In the genomic region with DNA sequence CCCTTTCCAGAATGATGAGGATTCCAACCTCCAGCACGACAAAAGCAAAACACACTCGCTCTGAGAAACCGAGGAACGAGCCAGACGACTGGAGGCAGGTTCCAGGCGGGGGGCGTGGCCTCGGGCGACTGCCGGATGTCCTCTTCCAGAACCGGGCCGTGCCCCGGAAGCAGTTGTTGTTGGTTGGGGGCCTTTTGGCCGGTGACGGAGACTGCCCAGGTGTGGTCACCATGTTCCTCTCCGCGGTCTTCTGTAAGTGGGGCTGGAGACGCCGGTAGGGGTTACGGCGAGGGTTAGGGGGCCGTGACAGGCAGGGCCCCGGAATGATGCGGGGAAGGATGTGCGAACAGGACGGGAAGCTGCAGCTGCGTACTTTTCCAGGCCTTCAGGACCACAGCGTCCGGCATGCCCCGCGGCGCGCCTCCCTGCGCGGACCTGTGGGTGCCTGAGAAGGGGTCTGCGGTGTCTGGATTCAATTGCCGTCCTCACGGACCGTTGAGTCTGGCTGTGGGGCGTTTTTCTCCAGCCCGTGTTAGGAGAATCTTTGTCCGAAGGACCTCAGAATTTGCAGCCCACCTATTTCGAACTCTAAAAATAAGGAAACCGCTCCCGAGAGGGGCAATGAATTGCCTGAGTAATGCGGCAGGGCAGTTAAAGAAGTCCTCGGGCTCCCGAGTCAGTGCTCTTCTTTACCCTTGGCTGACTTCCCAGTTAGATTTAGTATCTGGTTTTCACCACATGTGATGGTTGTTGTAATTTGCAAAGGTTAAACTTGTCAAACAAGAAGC, we compare ENCODE assay signal across 1 cellular context.
TF ChIP-seq lines count a peak whose summit lies in the region.

Gene MRPL33 (plus strand): TSS at position 172 of the 788 bp plus-strand sequence. CDS start 59 bp downstream, at position 231.

TF ChIP-seq in H1, 55 proteins besides CTCF, POLR2A, EP300 and RAD21 (continued from another document):
- TF ChIP-seq HDAC2 (IDR thresholded peaks at IDR 0.05; ENCODE audit: borderline replicate concordance in 1 of 2, low read depth in 2 of 2, low read length in 2 of 2) (peak in 1 of 2 experiments; percentile 83; a peak in 1 of 4 replicates), E2F6 (IDR thresholded peaks at IDR 0.05) (0 out of 2 replicates have a peak, but pooled peaks have one; percentile 20), ASH2L (IDR thresholded peaks at IDR 0.05; ENCODE audit: low read length) (peak; percentile 98), GTF2F1 (IDR thresholded peaks at IDR 0.05; ENCODE audit: borderline replicate concordance, low read depth, low read length) (0 out of 2 replicates have a peak, but pooled peaks have one; percentile 58), CREB1 (IDR thresholded peaks at IDR 0.05) (peak; percentile 69; the same call in 1 of the 2 replicates), TAF1 (IDR thresholded peaks at IDR 0.05; ENCODE audit: low read depth, low read length) (peak; percentile 79; the same call in 1 of the 2 replicates), KDM5A (IDR thresholded peaks at IDR 0.05; ENCODE audit: low read length) (peak; percentile 26; the same call in 1 of the 2 replicates), KDM4A (IDR thresholded peaks at IDR 0.05; ENCODE audit: low read depth, low read length, severe bottlenecking) (peak; percentile 93), SIN3A (conservative IDR thresholded peaks at IDR 0.05 in 1 of 2, IDR thresholded peaks at IDR 0.05 in 1 of 2; ENCODE audit: low read depth in 1 of 2, low read length in 2 of 2) (peak; percentile 59 to 82; a peak in 2 of 4 replicates), RBBP5 (IDR thresholded peaks at IDR 0.05; ENCODE audit: borderline replicate concordance, low read depth, low read length) (peak; percentile 85; the same call in 1 of the 2 replicates), POU5F1 (IDR thresholded peaks at IDR 0.05; ENCODE audit: low read depth, low read length) (no peak), POLR2AphosphoS5 (IDR thresholded peaks at IDR 0.05; ENCODE audit: low read depth, low read length) (peak; percentile 83; the same call in 1 of the 2 replicates), CHD2 (IDR thresholded peaks at IDR 0.05; ENCODE audit: low read length) (peak; percentile 75), PHF8 (conservative IDR thresholded peaks at IDR 0.05; ENCODE audit: low read depth, low read length) (peak; percentile 97), TBP (IDR thresholded peaks at IDR 0.05; ENCODE audit: low read depth, low read length) (peak; percentile 72), TAF7 (optimal IDR thresholded peaks at IDR 0.05; ENCODE audit: borderline replicate concordance, low read depth, low read length) (peak; percentile 50)
- TF ChIP-seq, protein P1, sequence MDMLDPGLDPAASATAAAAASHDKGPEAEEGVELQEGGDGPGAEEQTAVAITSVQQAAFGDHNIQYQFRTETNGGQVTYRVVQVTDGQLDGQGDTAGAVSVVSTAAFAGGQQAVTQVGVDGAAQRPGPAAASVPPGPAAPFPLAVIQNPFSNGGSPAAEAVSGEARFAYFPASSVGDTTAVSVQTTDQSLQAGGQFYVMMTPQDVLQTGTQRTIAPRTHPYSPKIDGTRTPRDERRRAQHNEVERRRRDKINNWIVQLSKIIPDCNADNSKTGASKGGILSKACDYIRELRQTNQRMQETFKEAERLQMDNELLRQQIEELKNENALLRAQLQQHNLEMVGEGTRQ (IDR thresholded peaks at IDR 0.05; ENCODE audit: low read length): no peak
- TF ChIP-seq, protein P2, sequence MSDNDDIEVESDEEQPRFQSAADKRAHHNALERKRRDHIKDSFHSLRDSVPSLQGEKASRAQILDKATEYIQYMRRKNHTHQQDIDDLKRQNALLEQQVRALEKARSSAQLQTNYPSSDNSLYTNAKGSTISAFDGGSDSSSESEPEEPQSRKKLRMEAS (IDR thresholded peaks at IDR 0.05): peak; percentile 54
